ENCODE assay signal across 17 cellular contexts in the genomic region with DNA sequence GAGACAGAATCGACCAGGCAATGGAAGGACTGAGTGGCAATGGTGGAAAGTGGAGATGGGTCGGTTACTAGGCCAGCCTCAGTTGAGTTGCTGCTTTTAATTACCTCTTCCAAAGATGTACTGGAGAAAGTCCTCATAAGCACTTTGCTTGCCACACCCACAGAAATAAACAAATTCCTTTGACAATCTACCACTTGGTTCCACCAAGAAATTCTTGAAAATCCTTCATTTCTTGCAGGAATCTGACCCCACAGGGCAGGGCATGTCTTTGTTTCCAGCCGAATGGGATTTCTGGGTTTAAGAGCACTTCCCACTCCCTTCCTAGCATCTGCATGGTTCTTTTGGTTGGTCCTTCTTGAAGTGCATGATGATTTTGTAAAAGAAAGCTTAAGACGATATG. TPM values are rescaled to one million over a fixed set of nuclear protein-coding genes. Genes with fewer than 3 reads are reported as not detected.
DNase-seq lines count a peak whose midpoint lies in the region; ATAC-seq and FAIRE-seq lines count a peak whose summit lies in the region.
"Had no signal": no experiment of that assay in that cellular context is flagged by ENCODE, and none has a peak within 500 bp of the region (broad histone marks: within the 10 kb centered on the region; RNA-seq: fewer than 3 reads in every experiment).

No MANE protein-coding gene starts in this region.

- intact Hi-C loops in right cardiac atrium (cut with DNase I) = no loop called here

- 88% methylated on average over 4 of the region's 4 CpGs for WGBS in right cardiac atrium

- no peak for FAIRE-seq in GM19239 (lab: Jason Lieb, UNC)
- FAIRE-seq: A204.1, GM12891, H1, HepG2, HTR-8/SVneo had no signal

- ATAC-seq in GM18511 (IDR thresholded peaks at IDR 0.05; ENCODE audit: unreplicated experiment) = no peak
- ATAC-seq in right cardiac atrium = no peak
- ATAC-seq: HepG2 had no signal

- H3K9me3 ChIP-seq in SJSA1 (replicated peaks) (no peaks in the 10 kb centered on the region), right cardiac atrium (ENCODE audit: control insufficient read depth, low read length) (peaks cover 4% of the 10 kb centered on the region)
- H3K9me3 ChIP-seq: HAP-1 had no signal

- DNase-seq in EH (ENCODE audit: low read depth) (peak; percentile 33), SJSA1 (ENCODE audit: low read depth in 1 of 2, low spot score in 2 of 2) (no peak), fibroblast of gingiva (ENCODE audit: low read depth) (peak; percentile 9), NCI-H146 (lab: John Stamatoyannopoulos, UW) (no peak), GM19239 (ENCODE audit: insufficient read length, low spot score) (no peak), right cardiac atrium (no peak)
- DNase-seq: AML-193, DMS53 had no signal

- peak overlapping the region; percentile 24; the same call in 1 of the 2 replicates for H3K27ac ChIP-seq in SJSA1
- H3K27ac ChIP-seq in right cardiac atrium (ENCODE audit: low read length) = no peak overlapping the region
- H3K27ac ChIP-seq: BLaER1 had no signal

- no peaks in the 10 kb centered on the region for H3K36me3 ChIP-seq in SJSA1
- H3K36me3 ChIP-seq: BLaER1, HAP-1 had no signal

- H3K4me1 ChIP-seq in SJSA1 (replicated peaks) = peaks cover 31% of the 10 kb centered on the region
- H3K4me1 ChIP-seq in right cardiac atrium (ENCODE audit: control insufficient read depth, insufficient read depth, low read length) = peaks cover 3% of the 10 kb centered on the region
- H3K4me1 ChIP-seq: HAP-1 had no signal

- H3K27me3 ChIP-seq in SJSA1 (replicated peaks) (no peaks in the 10 kb centered on the region), right cardiac atrium (ENCODE audit: control insufficient read depth, insufficient read depth) (no peaks in the 10 kb centered on the region)
- H3K27me3 ChIP-seq: BLaER1 had no signal

- H3K4me3 ChIP-seq in SJSA1 (no peak overlapping the region), right cardiac atrium (ENCODE audit: low read length) (no peak overlapping the region)
- H3K4me3 ChIP-seq: BLaER1, HAP-1 had no signal

RNA-seq across cellular contexts. Expression of a gene that starts 54.5 kb away (rescaled TPM):
- total RNA-seq in SJSA1 (2014; rRNA removed; shearing (Covaris generic)) = 3.9 and 9.1 TPM in 2 replicates
- total RNA-seq in right cardiac atrium = 1 to 10 TPM in 3 of 4 donors, under 1 TPM in 1; 0.54 to 1.4 (median 1.1) TPM
- polyA plus RNA-seq in right cardiac atrium = 0.54 TPM
- total RNA-seq: G401, HepG2 had no signal

Comparison
In these comparisons a context has a peak if more than half of its experiments do, and no peak if none do; other contexts are left out.
1. DNase-seq: peak in EH (single experiment) and fibroblast of gingiva (single experiment); none in SJSA1 (0 of 2), NCI-H146 (single experiment), GM19239 (single experiment) and right cardiac atrium (0 of 3).